ENCODE assay signal across 8 cellular contexts in genomic region chr17:32927724-32928526, GRCh38. TPM values are rescaled to one million over a fixed set of nuclear protein-coding genes. Genes with fewer than 3 reads are reported as not detected.
DNase-seq lines count a peak whose midpoint lies in the region; TF ChIP-seq lines count a peak whose summit lies in the region.

TMEM98 (plus strand) TSS chr17:32928153; CDS start chr17:32931529, 3,376 bp downstream.

- no peak for TF ChIP-seq CTCF in Loucy (conservative IDR thresholded peaks at IDR 0.05; ENCODE audit: low read length)
- no peak for TF ChIP-seq CTCF in choroid plexus epithelial cell (conservative IDR thresholded peaks at IDR 0.05; ENCODE audit: low read depth, low read length)
- TF ChIP-seq CTCF in kidney epithelial cell (IDR thresholded peaks at IDR 0.05; ENCODE audit: insufficient read depth, low read length, poor library complexity, severe bottlenecking) = no peak

- no peaks in the 10 kb centered on the region for H3K79me2 ChIP-seq in Loucy (ENCODE audit: insufficient read depth, low read length)

- no peaks in the 10 kb centered on the region for H3K36me3 ChIP-seq in Loucy (ENCODE audit: insufficient read depth, low read length)
- no peaks in the 10 kb centered on the region for H3K36me3 ChIP-seq in kidney epithelial cell (ENCODE audit: control insufficient read depth, insufficient read depth, low read length)
- no peaks in the 10 kb centered on the region for H3K36me3 ChIP-seq in skeletal muscle tissue (ENCODE audit: control insufficient read depth in 3 of 3, insufficient read depth in 3 of 3, low read length in 3 of 3)

- no peak within 1 kb of the TSS for H3K4me2 ChIP-seq in Loucy (ENCODE audit: low read depth, low read length, poor library complexity, severe bottlenecking)

- no peaks in the 10 kb centered on the region for H4K20me1 ChIP-seq in Loucy (ENCODE audit: insufficient read depth, low read length, poor library complexity, severe bottlenecking)

- DNase-seq in EH (ENCODE audit: low read depth) (peak; percentile 43), choroid plexus epithelial cell (ENCODE audit: low read depth) (no peak), kidney epithelial cell (ENCODE audit: low read depth) (no peak), SHP77 treated with DMSO at 0.1 percent for 48 hours (lab: John Stamatoyannopoulos, UW) (no peak), A172 (ENCODE audit: low spot score) (no peak), NOMO-1 treated with dmso at 0.1 percent for 144 hours (lab: John Stamatoyannopoulos, UW; ENCODE audit: unreplicated experiment) (no peak)

- H3K9me2 ChIP-seq in Loucy (replicated peaks; ENCODE audit: low read depth, low read length) = no peaks in the 10 kb centered on the region

- no peaks in the 10 kb centered on the region for H3K9me3 ChIP-seq in Loucy (ENCODE audit: insufficient read depth, low read depth, low read length)
- no peaks in the 10 kb centered on the region for H3K9me3 ChIP-seq in skeletal muscle tissue (ENCODE audit: control insufficient read depth in 3 of 3, low read length in 3 of 3)

- H2AFZ ChIP-seq in Loucy (ENCODE audit: low read length) = peak within 1 kb of the TSS; percentile 19; the same call in 1 of the 2 replicates

- no peak within 1 kb of the TSS for H3K4me3 ChIP-seq in Loucy (ENCODE audit: low read length, poor library complexity, severe bottlenecking)
- peak within 1 kb of the TSS; percentile 68 for H3K4me3 ChIP-seq in choroid plexus epithelial cell (ENCODE audit: low read depth, low read length)
- H3K4me3 ChIP-seq in kidney epithelial cell (ENCODE audit: low read depth, low read length) = peak within 1 kb of the TSS; percentile 69
- H3K4me3 ChIP-seq in skeletal muscle tissue (ENCODE audit: low read length in 3 of 3) = peak within 1 kb of the TSS; percentile 49 to 65 (median 54)

- no peak within 1 kb of the TSS for H3K9ac ChIP-seq in Loucy (ENCODE audit: low read depth, low read length, poor library complexity, severe bottlenecking)
- H3K9ac ChIP-seq in skeletal muscle tissue (ENCODE audit: low read depth in 1 of 3, low read length in 3 of 3) = peak within 1 kb of the TSS in 1 of 3 donors; percentile 64

- H3F3A ChIP-seq in Loucy (ENCODE audit: low read depth) = no peaks in the 10 kb centered on the region

- H3K4me1 ChIP-seq in Loucy (ENCODE audit: insufficient read depth, low read length, poor library complexity, severe bottlenecking) (no peaks in the 10 kb centered on the region), skeletal muscle tissue (ENCODE audit: control insufficient read depth in 3 of 3, insufficient read depth in 3 of 3, low read length in 3 of 3) (peaks cover 6 to 15% (median 6%) of the 10 kb centered on the region in 3 donors)

- no peak within 1 kb of the TSS for H3K27ac ChIP-seq in skeletal muscle tissue (ENCODE audit: low read depth, low read length)

- H3K27me3 ChIP-seq in Loucy (ENCODE audit: insufficient read depth, low read length, poor library complexity, severe bottlenecking) (no peaks in the 10 kb centered on the region), kidney epithelial cell (ENCODE audit: control insufficient read depth, insufficient read depth, low read length) (no peaks in the 10 kb centered on the region), skeletal muscle tissue (ENCODE audit: control insufficient read depth in 3 of 3, insufficient read depth in 3 of 3, low read length in 3 of 3) (peaks cover 12 to 43% (median 35%) of the 10 kb centered on the region in 3 donors)

RNA-seq across cellular contexts. Expression of gene TMEM98, which starts in this region (rescaled TPM):
- total RNA-seq in kidney epithelial cell (81.1 and 109 TPM in 2 replicates), skeletal muscle tissue (27.1 TPM)
- total RNA-seq in A172 (2014; rRNA removed; shearing (Covaris generic)) = not detected in 2 replicates

Comparison
In these comparisons a context has a peak if more than half of its experiments do, and no peak if none do; other contexts are left out.
1. RNA of gene TMEM98 (total RNA-seq): 81.1 to 109 TPM in kidney epithelial cell and 27.1 TPM in skeletal muscle tissue (single experiment); not detected in A172; every median in the first group is over 10 times any median in the second.